In genomic region chr1:161209790-161210409, GRCh38 we compare ENCODE assay signal across 1 cellular context.
TF ChIP-seq lines count a peak whose summit lies in the region.

No MANE protein-coding gene starts in this region.

TF ChIP-seq in Ishikawa, 13 proteins besides CTCF, POLR2A, EP300 and RAD21 (continued from another document):
- no peak for TF ChIP-seq REST (IDR thresholded peaks at IDR 0.05; ENCODE audit: low read depth)
